In the genomic region with DNA sequence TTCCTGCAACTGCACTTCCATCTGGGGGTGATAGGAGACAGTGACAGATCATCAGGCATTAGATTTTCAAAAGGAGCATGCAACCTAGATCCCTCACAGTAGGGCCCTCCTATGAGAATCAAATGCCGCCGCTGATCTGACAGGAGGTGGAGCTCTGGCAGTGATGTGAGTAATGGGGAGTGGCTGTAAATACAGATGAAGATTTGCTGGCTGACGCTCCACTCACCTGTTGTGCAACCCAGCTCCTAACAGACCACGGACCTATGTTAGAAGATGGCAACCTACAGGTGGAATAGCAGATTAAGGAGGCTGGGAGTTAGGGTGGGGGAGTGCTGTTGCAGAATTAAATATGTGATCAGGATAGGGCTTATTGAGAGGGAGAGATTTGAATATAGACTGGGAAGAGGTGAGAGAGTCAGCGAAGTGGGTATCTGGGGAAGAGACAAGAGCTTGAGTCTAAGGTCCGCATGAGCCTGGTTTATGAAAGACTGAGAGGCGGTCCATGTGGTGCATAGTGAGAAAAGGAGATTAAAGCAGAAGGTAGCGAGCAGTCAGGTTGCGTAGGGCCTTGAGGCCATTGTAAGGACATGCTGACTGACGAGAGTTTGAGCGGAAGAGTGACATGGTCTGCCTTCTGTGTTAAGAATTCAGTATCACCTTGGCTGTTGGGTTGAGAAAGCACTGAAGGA, we compare ENCODE assay signal across 21 cellular contexts. TPM values are rescaled to one million over a fixed set of nuclear protein-coding genes. Genes with fewer than 3 reads are reported as not detected.
DNase-seq lines count a peak whose midpoint lies in the region; ATAC-seq, FAIRE-seq and TF ChIP-seq lines count a peak whose summit lies in the region.
"Had no signal": no experiment of that assay in that cellular context is flagged by ENCODE, and none has a peak within 500 bp of the region (broad histone marks: within the 10 kb centered on the region; RNA-seq: fewer than 3 reads in every experiment).

No MANE protein-coding gene starts in this region.

- CTCF ChIA-PET in MCF 10A (lab: Yijun Ruan, JAX), result interaction anchor here (0.6 kb wide), 1 partner anchor 284 kb away, joined by 3 read pairs; no protein-coding TSS in a partner anchor

- H3K4me2 ChIP-seq in Karpas-422 (ENCODE audit: low read depth, low read length, poor library complexity, severe bottlenecking), result no peak overlapping the region
- H3K4me2 ChIP-seq: hepatocyte had no signal

- no peak overlapping the region for H2AFZ ChIP-seq in Karpas-422 (ENCODE audit: low read length)
- H2AFZ ChIP-seq: hepatocyte had no signal

- no peaks in the 10 kb centered on the region for H3K79me2 ChIP-seq in Karpas-422 (ENCODE audit: low read length)
- H3K79me2 ChIP-seq: hepatocyte had no signal

- TF ChIP-seq POLR2A in breast epithelium (IDR thresholded peaks at IDR 0.05), result no peak

- no peaks in the 10 kb centered on the region for H3K9me2 ChIP-seq in Karpas-422 (replicated peaks; ENCODE audit: insufficient read depth, low read length)

- no peak overlapping the region for H3K9ac ChIP-seq in Karpas-422 (ENCODE audit: low read length)

- H3K4me3 Mint-ChIP-seq in MCF 10A (ENCODE audit: unreplicated experiment), result peak overlapping the region; percentile 7
- no peak overlapping the region for H3K4me3 Mint-ChIP-seq in activated naive CD8-positive, alpha-beta T cell treated with anti-CD3 and anti-CD28 coated beads, Interleukin-2, amount 50 U/mL, for 24 hours
- H3K4me3 Mint-ChIP-seq: central memory CD8-positive, alpha-beta T cell; nephron progenitor cell; T-helper 2 cell treated with Interferon-gamma antibody and Interleukin-4, amounts not matched to agents 5 μg/mL and 100 μg/mL, for 36 hours had no signal

- DNase-seq in MCF 10A (ENCODE audit: unreplicated experiment), result peak; percentile 42
- DNase-seq in breast epithelium (ENCODE audit: low spot score in 2 of 2), result no peak
- DNase-seq in Karpas-422, result peak; percentile 62
- no peak for DNase-seq in activated naive CD8-positive, alpha-beta T cell treated with anti-CD3 and anti-CD28 coated beads, Interleukin-2, amount 50 U/mL, for 24 hours
- no peak for DNase-seq in urothelium cell line (ENCODE audit: low spot score)
- DNase-seq in pancreas, result no peak
- DNase-seq: activated CD4-positive, alpha-beta T cell treated with anti-CD3 and anti-CD28 coated beads for 4 hours; adrenal gland; effector memory CD4-positive, alpha-beta T cell; IMR-90; kidney glomerular epithelial cell; NCI-H1417; NCI-H2171 treated with DMSO at 0.1 percent for 48 hours; nephron progenitor cell; retina; SHP77 treated with DMSO at 0.1 percent for 48 hours had no signal

- H3K4me1 ChIP-seq in breast epithelium (no peaks in the 10 kb centered on the region), Karpas-422 (ENCODE audit: low read length) (no peaks in the 10 kb centered on the region), pancreas (no peaks in the 10 kb centered on the region)

- no peaks in the 10 kb centered on the region for H3K27me3 Mint-ChIP-seq in MCF 10A (ENCODE audit: insufficient read depth, unreplicated experiment)
- no peaks in the 10 kb centered on the region for H3K27me3 Mint-ChIP-seq in activated naive CD8-positive, alpha-beta T cell treated with anti-CD3 and anti-CD28 coated beads, Interleukin-2, amount 50 U/mL, for 24 hours
- H3K27me3 Mint-ChIP-seq: central memory CD8-positive, alpha-beta T cell had no signal

- H3K27ac Mint-ChIP-seq in MCF 10A (ENCODE audit: low read depth, unreplicated experiment), result peak overlapping the region; percentile 10
- peak overlapping the region; percentile 15 for H3K27ac Mint-ChIP-seq in activated naive CD8-positive, alpha-beta T cell treated with anti-CD3 and anti-CD28 coated beads, Interleukin-2, amount 50 U/mL, for 24 hours
- H3K27ac Mint-ChIP-seq: nephron progenitor cell; T-helper 2 cell treated with Interferon-gamma antibody and Interleukin-4, amounts not matched to agents 5 μg/mL and 100 μg/mL, for 36 hours had no signal

- intact Hi-C loops in MCF 10A (cut with micrococcal nuclease), result loop anchor here (10.0 kb wide), 1 partner anchor 125 kb away; no protein-coding TSS in a partner anchor
- intact Hi-C loops in breast epithelium (cut with DNase I; ENCODE audit: low total_unique reads), result no loop called here
- intact Hi-C loops in pancreas (cut with DNase I), result loop anchor here in 1 of 3 donors (10.0 kb wide), 1 partner anchor 185 kb away; no protein-coding TSS in a partner anchor

- no TSS peak for BruUV-seq in MCF 10A (replicated peaks; lab: Mats Ljungman, UMichigan)

- H3K4me3 ChIP-seq in breast epithelium (no peak overlapping the region), Karpas-422 (ENCODE audit: low read length) (no peak overlapping the region), pancreas (no peak overlapping the region)
- H3K4me3 ChIP-seq: adrenal gland, hepatocyte had no signal

- no peak for ATAC-seq in activated naive CD8-positive, alpha-beta T cell treated with anti-CD3 and anti-CD28 coated beads, Interleukin-2, amount 50 U/mL, for 24 hours
- ATAC-seq in pancreas (no peak), HG02571 (IDR thresholded peaks at IDR 0.05; ENCODE audit: unreplicated experiment) (no peak), GM18907 (IDR thresholded peaks at IDR 0.05; ENCODE audit: unreplicated experiment) (no peak)

- peaks cover 69% of the 10 kb centered on the region for H3K36me3 Mint-ChIP-seq in MCF 10A (ENCODE audit: insufficient read depth, unreplicated experiment)
- H3K36me3 Mint-ChIP-seq in activated naive CD8-positive, alpha-beta T cell treated with anti-CD3 and anti-CD28 coated beads, Interleukin-2, amount 50 U/mL, for 24 hours (ENCODE audit: low read depth), result peaks cover 42% of the 10 kb centered on the region

- H3K27me3 ChIP-seq in breast epithelium (no peaks in the 10 kb centered on the region), Karpas-422 (ENCODE audit: low read length) (no peaks in the 10 kb centered on the region), pancreas (no peaks in the 10 kb centered on the region)
- H3K27me3 ChIP-seq: adrenal gland, hepatocyte had no signal

- peaks cover 17% of the 10 kb centered on the region for H3K9me3 Mint-ChIP-seq in MCF 10A (ENCODE audit: unreplicated experiment)
- H3K9me3 Mint-ChIP-seq in activated naive CD8-positive, alpha-beta T cell treated with anti-CD3 and anti-CD28 coated beads, Interleukin-2, amount 50 U/mL, for 24 hours, result no peaks in the 10 kb centered on the region
- H3K9me3 Mint-ChIP-seq: central memory CD8-positive, alpha-beta T cell; T-helper 2 cell treated with Interferon-gamma antibody and Interleukin-4, amounts not matched to agents 5 μg/mL and 100 μg/mL, for 36 hours had no signal

- H3K36me3 ChIP-seq in breast epithelium (peaks cover 11% of the 10 kb centered on the region), Karpas-422 (ENCODE audit: insufficient read depth, low read length) (peaks cover 39% of the 10 kb centered on the region), pancreas (peaks cover 0 to 31% (median 14%) of the 10 kb centered on the region in 3 donors)

- H3K27ac ChIP-seq in breast epithelium (no peak overlapping the region), Karpas-422 (ENCODE audit: low read length) (no peak overlapping the region), pancreas (no peak overlapping the region)
- H3K27ac ChIP-seq: adrenal gland, hepatocyte had no signal

- 87 to 88% methylated on average over 11 of the region's 11 CpGs for WGBS in pancreas, 2 donors

- TF ChIP-seq CTCF in MCF 10A (IDR thresholded peaks at IDR 0.05; ENCODE audit: unreplicated experiment), result no peak
- TF ChIP-seq CTCF in breast epithelium (IDR thresholded peaks at IDR 0.05), result no peak
- TF ChIP-seq CTCF in pancreas (IDR thresholded peaks at IDR 0.05), result no peak

- H3K9me3 ChIP-seq in breast epithelium (peaks cover 6 to 8% of the 10 kb centered on the region in 2 donors), Karpas-422 (ENCODE audit: low read length) (no peaks in the 10 kb centered on the region), pancreas (no peaks in the 10 kb centered on the region)

- H3K4me1 Mint-ChIP-seq in MCF 10A (ENCODE audit: insufficient read depth, unreplicated experiment), result peaks cover 39% of the 10 kb centered on the region
- H3K4me1 Mint-ChIP-seq in activated naive CD8-positive, alpha-beta T cell treated with anti-CD3 and anti-CD28 coated beads, Interleukin-2, amount 50 U/mL, for 24 hours, result no peaks in the 10 kb centered on the region
- H3K4me1 Mint-ChIP-seq: central memory CD8-positive, alpha-beta T cell; nephron progenitor cell had no signal

- peaks cover 26% of the 10 kb centered on the region for H4K20me1 ChIP-seq in Karpas-422 (ENCODE audit: insufficient read depth, low read depth, low read length)

- POLR2A ChIA-PET in MCF 10A (lab: Yijun Ruan, JAX), result interaction anchor here (0.6 to 1.2 kb wide), 4 partner anchors 13 to 1316 kb away, joined by 3 to 7 read pairs (median 4); a partner anchor contains a TSS

- peak; percentile 5 for FAIRE-seq in urothelium cell line (lab: Jason Lieb, UNC)
- FAIRE-seq in pancreas (lab: Jason Lieb, UNC), result no peak

RNA-seq across cellular contexts. Expression of a gene that starts 31.3 kb away (rescaled TPM):
- total RNA-seq in MCF 10A (2022) (0.16 TPM in 1 of 2 replicates, not detected in the other), breast epithelium (1 to 10 TPM in 1 of 3 donors, under 1 TPM in 2; 0.15 to 2.7 (median 0.33) TPM), pancreas (under 1 TPM; 0.03 to 0.94 (median 0.55) TPM)
- not detected in 2 replicates for total RNA-seq in Karpas-422 (2014; rRNA removed; shearing (Covaris generic); ENCODE audit: low replicate concordance)
- 1 to 10 TPM; 3.8 to 9.1 TPM for polyA plus RNA-seq in pancreas

RNA-seq across cellular contexts. Expression of a gene that starts 55.3 kb away (rescaled TPM):
- 100 and 160 TPM in 2 replicates for total RNA-seq in MCF 10A (2022)
- 10 to 100 TPM; 55.1 to 67.8 (median 64.5) TPM for total RNA-seq in breast epithelium
- 65.3 and 77.0 TPM in 2 replicates for total RNA-seq in Karpas-422 (2014; rRNA removed; shearing (Covaris generic); ENCODE audit: low replicate concordance)
- total RNA-seq in pancreas, result 10 to 100 TPM; 14.8 to 31.9 (median 24.6) TPM
- 1 to 10 TPM; 4.5 to 8.7 TPM for polyA plus RNA-seq in pancreas

Comparison
In these comparisons a context has a peak if more than half of its experiments do, and no peak if none do; other contexts are left out.
1. DNase-seq: peak in MCF 10A (single experiment) and Karpas-422 (single experiment); none in breast epithelium (0 of 2), activated naive CD8-positive, alpha-beta T cell treated with anti-CD3 and anti-CD28 coated beads, Interleukin-2, amount 50 U/mL, for 24 hours (single experiment), urothelium cell line (single experiment) and pancreas (0 of 6).